ENCODE assay signal across 9 cellular contexts in genomic region chrX:9746148-9746880, GRCh38. TPM values are rescaled to one million over a fixed set of nuclear protein-coding genes. Genes with fewer than 3 reads are reported as not detected.
DNase-seq lines count a peak whose midpoint lies in the region; ATAC-seq, FAIRE-seq and TF ChIP-seq lines count a peak whose summit lies in the region.
"Had no signal": no experiment of that assay in that cellular context is flagged by ENCODE, and none has a peak within 500 bp of the region (broad histone marks: within the 10 kb centered on the region; RNA-seq: fewer than 3 reads in every experiment).

No MANE protein-coding gene starts in this region.

- H3K4me3 ChIP-seq in HUES6 (ENCODE audit: low read depth, low read length): no peak overlapping the region
- no peak overlapping the region for H3K4me3 ChIP-seq in SK-N-MC
- H3K4me3 ChIP-seq in trophoblast cell (ENCODE audit: low read depth, low read length): no peak overlapping the region

- H4K12ac ChIP-seq in trophoblast cell (ENCODE audit: low read depth, low read length): no peak overlapping the region

- H2BK120ac ChIP-seq in trophoblast cell (ENCODE audit: insufficient read depth, low read length, poor library complexity): peak overlapping the region; percentile 72

- no peak for FAIRE-seq in D721Med (lab: Jason Lieb, UNC)

- H4K91ac ChIP-seq in trophoblast cell (ENCODE audit: low read depth, low read length): peak overlapping the region; percentile 94

- H3K79me2 ChIP-seq in trophoblast cell (ENCODE audit: control insufficient read depth, insufficient read depth, low read length, poor library complexity): peaks cover 2% of the 10 kb centered on the region

- no peaks in the 10 kb centered on the region for H3K9me3 ChIP-seq in HUES6 (ENCODE audit: control insufficient read depth, insufficient read depth, low read depth, low read length)
- H3K9me3 ChIP-seq in SK-N-MC (ENCODE audit: low read depth, low read length): no peaks in the 10 kb centered on the region
- H3K9me3 ChIP-seq in trophoblast cell (ENCODE audit: insufficient read depth, low read depth, low read length): no peaks in the 10 kb centered on the region

- H3K4me2 ChIP-seq in trophoblast cell (ENCODE audit: low read length): peak overlapping the region; percentile 39

- H2AK5ac ChIP-seq in trophoblast cell (ENCODE audit: low read length): no peak overlapping the region

- peaks cover 22% of the 10 kb centered on the region for H3K4me1 ChIP-seq in HUES6 (ENCODE audit: control insufficient read depth, insufficient read depth, low read length)
- peaks cover 22% of the 10 kb centered on the region for H3K4me1 ChIP-seq in foreskin keratinocyte
- peaks cover 9 to 14% of the 10 kb centered on the region in 2 experiments for H3K4me1 ChIP-seq in trophoblast cell (ENCODE audit: control insufficient read depth in 1 of 2, insufficient read depth in 2 of 2, low read length in 2 of 2)

- no peak overlapping the region for H2AFZ ChIP-seq in trophoblast cell (ENCODE audit: insufficient read depth, low read length, poor library complexity)

- H3K14ac ChIP-seq in trophoblast cell (ENCODE audit: low read length): peak overlapping the region; percentile 61

- DNase-seq in SK-N-MC (ENCODE audit: low read depth, low spot score) (peak; percentile 10), foreskin keratinocyte (peak; percentile 47 to 68), trophoblast cell (peak; percentile 44 to 70), NCI-H128 (lab: John Stamatoyannopoulos, UW; ENCODE audit: unreplicated experiment) (no peak), D721Med (ENCODE audit: insufficient read length, low spot score) (no peak), NCI-H82 (lab: John Stamatoyannopoulos, UW) (no peak)
- DNase-seq: activated naive CD8-positive, alpha-beta T cell treated with anti-CD3 and anti-CD28 coated beads, Interleukin-2, amount 50 U/mL, for 24 hours had no signal

- H3K9ac ChIP-seq in HUES6 (ENCODE audit: low read length) (peak overlapping the region; percentile 55), SK-N-MC (ENCODE audit: insufficient read length) (no peak overlapping the region), trophoblast cell (ENCODE audit: low read length) (no peak overlapping the region)

- no peak overlapping the region for H4K8ac ChIP-seq in trophoblast cell (ENCODE audit: low read depth, low read length)

- H3K36me3 ChIP-seq in HUES6 (ENCODE audit: control insufficient read depth, insufficient read depth, low read length) (no peaks in the 10 kb centered on the region; the same call in 1 of the 2 replicates), SK-N-MC (ENCODE audit: insufficient read depth, low read length) (no peaks in the 10 kb centered on the region), trophoblast cell (ENCODE audit: control insufficient read depth in 1 of 2, insufficient read depth in 2 of 2, low read length in 2 of 2) (no peaks in the 10 kb centered on the region)

- peaks cover 13% of the 10 kb centered on the region for H3K79me1 ChIP-seq in trophoblast cell (ENCODE audit: low read length)

- H3K18ac ChIP-seq in trophoblast cell (ENCODE audit: low read length): peak overlapping the region; percentile 0

- H3K23ac ChIP-seq in trophoblast cell (ENCODE audit: low read length): no peak overlapping the region

- TF ChIP-seq CTCF in foreskin keratinocyte (conservative IDR thresholded peaks at IDR 0.05): no peak
- no peak for TF ChIP-seq CTCF in D721Med (IDR thresholded peaks at IDR 0.05; ENCODE audit: insufficient read depth, missing control alignments)

- peak; percentile 74 for ATAC-seq in foreskin keratinocyte

- WGBS in trophoblast cell (ENCODE audit: extremely low coverage, insufficient coverage, insufficient read length): no CpG with 5 or more reads among the region's 3 CpGs

- H3K27ac ChIP-seq in HUES6 (ENCODE audit: low read depth, low read length) (peak overlapping the region; percentile 75), SK-N-MC (no peak overlapping the region), foreskin keratinocyte (peak overlapping the region; percentile 32), trophoblast cell (ENCODE audit: low read depth, low read length) (peak overlapping the region; percentile 92)

- H2BK12ac ChIP-seq in trophoblast cell (ENCODE audit: low read length): peak overlapping the region; percentile 71

- H3K4ac ChIP-seq in trophoblast cell (ENCODE audit: low read depth, low read length): no peak overlapping the region

- H3K27me3 ChIP-seq in HUES6 (ENCODE audit: control insufficient read depth, insufficient read depth, low read length) (no peaks in the 10 kb centered on the region), foreskin keratinocyte (no peaks in the 10 kb centered on the region), trophoblast cell (ENCODE audit: insufficient read depth, low read length) (no peaks in the 10 kb centered on the region)

- peak overlapping the region; percentile 79 for H2BK5ac ChIP-seq in trophoblast cell (ENCODE audit: low read depth, low read length, poor library complexity)

RNA-seq across cellular contexts. Expression of gene GPR143, which starts 19.3 kb away (rescaled TPM):
- 1.2 and 1.3 TPM in 2 replicates for total RNA-seq in foreskin keratinocyte
- polyA plus RNA-seq in foreskin keratinocyte: 0.93 and 1.3 TPM in 2 replicates
- 4.8 TPM in 2 replicates for polyA plus RNA-seq in trophoblast cell (2013)
- total RNA-seq: activated CD4-positive, alpha-beta T cell treated with anti-CD3 and anti-CD28 coated beads, Interleukin-2, amount 10 ng/mL, durations not matched to agents 24 days and 14 days had no signal

RNA-seq across cellular contexts. Expression of gene SHROOM2, which starts 39.9 kb away (rescaled TPM):
- 6.4 and 7.3 TPM in 2 replicates for total RNA-seq in foreskin keratinocyte
- polyA plus RNA-seq in foreskin keratinocyte: 2.5 and 3.2 TPM in 2 replicates
- polyA plus RNA-seq in trophoblast cell (2013): 14.5 and 14.6 TPM in 2 replicates
- total RNA-seq: activated CD4-positive, alpha-beta T cell treated with anti-CD3 and anti-CD28 coated beads, Interleukin-2, amount 10 ng/mL, durations not matched to agents 24 days and 14 days had no signal

Comparison
In these comparisons a context has a peak if more than half of its experiments do, and no peak if none do; other contexts are left out.
1. DNase-seq: peak in SK-N-MC (single experiment), foreskin keratinocyte (2 of 2) and trophoblast cell (2 of 2); none in NCI-H128 (single experiment), D721Med (single experiment) and NCI-H82 (single experiment).